ENCODE assay signal across 8 cellular contexts in genomic region chr4:158811704-158812103, GRCh38. TPM values are rescaled to one million over a fixed set of nuclear protein-coding genes. Genes with fewer than 3 reads are reported as not detected.
DNase-seq lines count a peak whose midpoint lies in the region; ATAC-seq and TF ChIP-seq lines count a peak whose summit lies in the region.

No MANE protein-coding gene starts in this region.

- peak overlapping the region; percentile 37 for H3K4me2 ChIP-seq in Karpas-422 (ENCODE audit: low read depth, low read length, poor library complexity, severe bottlenecking)

- no peak overlapping the region for H3K27ac ChIP-seq in Karpas-422 (ENCODE audit: low read length)
- peak overlapping the region; percentile 95 for H3K27ac ChIP-seq in brain microvascular endothelial cell
- peak overlapping the region; percentile 74 for H3K27ac ChIP-seq in muscle layer of colon (ENCODE audit: low read depth, low read length)

- H2AFZ ChIP-seq in Karpas-422 (ENCODE audit: low read length), result peak overlapping the region; percentile 89

- H3K27me3 ChIP-seq in Karpas-422 (ENCODE audit: low read length), result no peaks in the 10 kb centered on the region
- H3K27me3 ChIP-seq in brain microvascular endothelial cell (replicated peaks), result no peaks in the 10 kb centered on the region
- H3K27me3 ChIP-seq in muscle layer of colon (ENCODE audit: control insufficient read depth in 1 of 2, insufficient read depth in 2 of 2, low read length in 2 of 2), result no peaks in the 10 kb centered on the region

- in situ Hi-C loops in brain microvascular endothelial cell (cut with HindIII; ENCODE audit: low pct_ligation_motif_present, low sequenced_read_pairs), result no loop called here

- H4K20me1 ChIP-seq in Karpas-422 (ENCODE audit: insufficient read depth, low read depth, low read length), result no peaks in the 10 kb centered on the region

- TF ChIP-seq CTCF in brain microvascular endothelial cell (IDR thresholded peaks at IDR 0.05; ENCODE audit: low read depth, low read length, missing control alignments), result no peak

- no peaks in the 10 kb centered on the region for H3K36me3 ChIP-seq in Karpas-422 (ENCODE audit: insufficient read depth, low read length)
- H3K36me3 ChIP-seq in brain microvascular endothelial cell (replicated peaks), result no peaks in the 10 kb centered on the region
- no peaks in the 10 kb centered on the region for H3K36me3 ChIP-seq in muscle layer of colon (ENCODE audit: insufficient read depth, low read length)

- no peaks in the 10 kb centered on the region for H3K9me2 ChIP-seq in Karpas-422 (replicated peaks; ENCODE audit: insufficient read depth, low read length)

- ATAC-seq in GM18858 (IDR thresholded peaks at IDR 0.05; ENCODE audit: unreplicated experiment), result peak; percentile 19

- intact Hi-C loops in posterior vena cava (cut with DNase I), result loop anchor here in 1 of 2 donors (5.0 kb wide), 1 partner anchor 44 kb away; the partner anchor contains the start of gene FNIP2

- DNase-seq in Karpas-422 (peak; percentile 75), brain microvascular endothelial cell (peak; percentile 40), DMS 273 treated with DMSO at 0.1 percent for 48 hours (lab: John Stamatoyannopoulos, UW) (no peak), posterior vena cava (ENCODE audit: low spot score) (no peak), kidney glomerular epithelial cell (lab: John Stamatoyannopoulos, UW) (no peak), NCI-H345 (lab: John Stamatoyannopoulos, UW) (no peak)

- H3K4me1 ChIP-seq in Karpas-422 (ENCODE audit: low read length) (peaks cover 16% of the 10 kb centered on the region), muscle layer of colon (ENCODE audit: insufficient read depth, low read length) (peaks cover 53% of the 10 kb centered on the region)

- no peaks in the 10 kb centered on the region for H3K79me2 ChIP-seq in Karpas-422 (ENCODE audit: low read length)

- H3K4me3 ChIP-seq in Karpas-422 (ENCODE audit: low read length), result no peak overlapping the region
- H3K4me3 ChIP-seq in brain microvascular endothelial cell (ENCODE audit: low read depth, low read length), result no peak overlapping the region
- no peak overlapping the region for H3K4me3 ChIP-seq in muscle layer of colon (ENCODE audit: low read depth in 1 of 2, low read length in 2 of 2)

- H3K9me3 ChIP-seq in Karpas-422 (ENCODE audit: low read length) (no peaks in the 10 kb centered on the region), muscle layer of colon (ENCODE audit: low read length) (no peaks in the 10 kb centered on the region)

- H3K9ac ChIP-seq in Karpas-422 (ENCODE audit: low read length) (no peak overlapping the region), muscle layer of colon (ENCODE audit: low read length) (no peak overlapping the region)

RNA-seq across cellular contexts. Expression of gene FNIP2, which starts 42.9 kb away (rescaled TPM):
- total RNA-seq in Karpas-422 (2014; rRNA removed; shearing (Covaris generic); ENCODE audit: low replicate concordance), result 0.04 and 0.56 TPM in 2 replicates
- total RNA-seq in posterior vena cava, result 10 to 100 TPM; 37.9 to 93.0 TPM

Comparison
In these comparisons a context has a peak if more than half of its experiments do, and no peak if none do; other contexts are left out.
1. DNase-seq: peak in Karpas-422 (single experiment) and brain microvascular endothelial cell (single experiment); none in DMS 273 treated with DMSO at 0.1 percent for 48 hours (single experiment), posterior vena cava (single experiment), kidney glomerular epithelial cell (single experiment) and NCI-H345 (single experiment).
2. RNA of gene FNIP2, which starts 42.9 kb away (total RNA-seq): 37.9 to 93.0 TPM in posterior vena cava; 0.04 to 0.56 TPM in Karpas-422; every median in the first group is over 10 times any median in the second.